In genomic region chr10:72173635-72174296, GRCh38 we compare ENCODE assay signal across 8 cellular contexts. TPM values are rescaled to one million over a fixed set of nuclear protein-coding genes. Genes with fewer than 3 reads are reported as not detected.
DNase-seq lines count a peak whose midpoint lies in the region; ATAC-seq and TF ChIP-seq lines count a peak whose summit lies in the region.

No MANE protein-coding gene starts in this region.

- CTCF ChIA-PET in CD4-positive, alpha-beta T cell (lab: Charles Lee) = interaction anchor here (1.0 kb wide), 1 partner anchor 9 kb away, joined by 4 read pairs; no protein-coding TSS in a partner anchor

- H3K9me3 ChIP-seq in heart right ventricle (no peaks in the 10 kb centered on the region), Peyer's patch (no peaks in the 10 kb centered on the region)
- no peaks in the 10 kb centered on the region for H3K9me3 ChIP-seq in CD4-positive, alpha-beta T cell (ENCODE audit: control insufficient read depth, low read length)

- H3K4me3 ChIP-seq in heart right ventricle = no peak overlapping the region
- no peak overlapping the region for H3K4me3 ChIP-seq in Peyer's patch

- H3K4me3 Mint-ChIP-seq in CD4-positive, alpha-beta T cell = no peak overlapping the region

- no peaks in the 10 kb centered on the region for H3K9me3 Mint-ChIP-seq in CD4-positive, alpha-beta T cell

- no peak overlapping the region for H3K27ac Mint-ChIP-seq in CD4-positive, alpha-beta T cell

- no peaks in the 10 kb centered on the region for H3K27me3 Mint-ChIP-seq in CD4-positive, alpha-beta T cell

- H3K27me3 ChIP-seq in heart right ventricle = no peaks in the 10 kb centered on the region
- H3K27me3 ChIP-seq in CD4-positive, alpha-beta T cell (ENCODE audit: control insufficient read depth, insufficient read depth, low read length) = no peaks in the 10 kb centered on the region
- H3K27me3 ChIP-seq in Peyer's patch = no peaks in the 10 kb centered on the region

- POLR2A ChIA-PET in CD4-positive, alpha-beta T cell (lab: Charles Lee) = interaction anchor here (1.6 kb wide), 2 partner anchors 12 to 41 kb away, joined by 3 to 4 read pairs; no protein-coding TSS in a partner anchor

- WGBS in heart right ventricle, 2 donors = 69 to 75% methylated on average over 7 of the region's 7 CpGs

- peak in 2 of 8 donors; percentile 12 to 29 for ATAC-seq in heart right ventricle
- ATAC-seq in Right ventricle myocardium inferior = no peak
- ATAC-seq in CD4-positive, alpha-beta T cell (ENCODE audit: poor library complexity) = no peak

- peaks cover 18% of the 10 kb centered on the region for H3K36me3 Mint-ChIP-seq in CD4-positive, alpha-beta T cell (ENCODE audit: low read depth)

- DNase-seq in heart right ventricle = no peak
- DNase-seq in Right ventricle myocardium inferior (ENCODE audit: missing footprints) = no peak
- peak; percentile 41 for DNase-seq in HK-2 (ENCODE audit: unreplicated experiment)
- peak; percentile 52 for DNase-seq in astrocyte of the hippocampus (ENCODE audit: low read depth, low spot score)
- DNase-seq in stimulated activated CD4-positive, alpha-beta T cell treated with anti-CD3 and anti-CD28 coated beads, Interleukin-2, amount 100 ng/mL, for 48 hours = no peak
- DNase-seq in pons (ENCODE audit: low spot score) = no peak
- no peak for DNase-seq in CD4-positive, alpha-beta T cell
- no peak for DNase-seq in Peyer's patch

- H3K27ac ChIP-seq in heart right ventricle (peak overlapping the region; percentile 11 to 73 (median 60)), Peyer's patch (no peak overlapping the region)
- H3K27ac ChIP-seq in CD4-positive, alpha-beta T cell (ENCODE audit: low read depth, low read length) = no peak overlapping the region

- TF ChIP-seq CTCF in heart right ventricle (IDR thresholded peaks at IDR 0.05) (no peak), Peyer's patch (IDR thresholded peaks at IDR 0.05) (no peak)
- TF ChIP-seq CTCF in CD4-positive, alpha-beta T cell (IDR thresholded peaks at IDR 0.05) = no peak

- intact Hi-C loops in heart right ventricle (cut with DNase I) = loop anchor here in 1 of 10 donors (5.0 kb wide), 1 partner anchor 44 kb away; the partner anchor contains the start of genes ANAPC16 and ASCC1
- intact Hi-C loops in Right ventricle myocardium inferior (cut with DNase I) = loop anchor here (5.0 kb wide), 1 partner anchor 44 kb away; the partner anchor contains the start of genes ANAPC16 and ASCC1
- intact Hi-C loops in CD4-positive, alpha-beta T cell (cut with DNase I, micrococcal nuclease) = no loop called here

- peaks cover 14% of the 10 kb centered on the region for H3K4me1 Mint-ChIP-seq in CD4-positive, alpha-beta T cell (ENCODE audit: low read depth)

- H3K36me3 ChIP-seq in heart right ventricle (peaks cover 0 to 26% (median 0%) of the 10 kb centered on the region in 9 donors), Peyer's patch (peaks cover 0 to 6% (median 0%) of the 10 kb centered on the region in 3 donors)

- peaks cover 2 to 46% (median 21%) of the 10 kb centered on the region in 9 donors for H3K4me1 ChIP-seq in heart right ventricle
- H3K4me1 ChIP-seq in Peyer's patch = no peaks in the 10 kb centered on the region

- no peak for TF ChIP-seq POLR2A in Peyer's patch (IDR thresholded peaks at IDR 0.05)

RNA-seq across cellular contexts. Expression of gene ANAPC16, which starts 42.0 kb away (rescaled TPM):
- total RNA-seq in heart right ventricle = 100 to 1,000 TPM; 181 to 246 (median 221) TPM
- polyA plus RNA-seq in heart right ventricle = 100 to 1,000 TPM; 129 to 149 TPM
- total RNA-seq in Right ventricle myocardium inferior = 239 TPM
- total RNA-seq in CD4-positive, alpha-beta T cell = 10 to 100 TPM; 61.9 to 64.3 TPM
- 10 to 100 TPM; 55.0 to 73.4 (median 60.6) TPM for total RNA-seq in Peyer's patch

RNA-seq across cellular contexts. Expression of gene ASCC1, which starts 42.3 kb away (rescaled TPM):
- total RNA-seq in heart right ventricle (10 to 100 TPM; 25.2 to 40.5 (median 33.0) TPM), Right ventricle myocardium inferior (35.4 TPM), Peyer's patch (10 to 100 TPM in 3 of 4 donors, 1 to 10 TPM in 1; 9.7 to 48.7 (median 21.5) TPM)
- 10 to 100 TPM in 1 of 2 donors, 1 to 10 TPM in 1; 8.4 to 35.8 TPM for polyA plus RNA-seq in heart right ventricle
- total RNA-seq in CD4-positive, alpha-beta T cell = 10 to 100 TPM; 16.5 to 19.0 TPM

Comparison
In these comparisons a context has a peak if more than half of its experiments do, and no peak if none do; other contexts are left out.
1. DNase-seq: peak in HK-2 (single experiment) and astrocyte of the hippocampus (single experiment); none in heart right ventricle (0 of 2), Right ventricle myocardium inferior (single experiment), stimulated activated CD4-positive, alpha-beta T cell treated with anti-CD3 and anti-CD28 coated beads, Interleukin-2, amount 100 ng/mL, for 48 hours (0 of 2), pons (single experiment), CD4-positive, alpha-beta T cell (0 of 10) and Peyer's patch (0 of 3).
2. H3K27ac ChIP-seq: peak in heart right ventricle (10 of 10); none in CD4-positive, alpha-beta T cell (single experiment) and Peyer's patch (0 of 4).